In genomic region chr2:146038014-146038413, GRCh38 we compare ENCODE assay signal across 24 cellular contexts.
"Had no signal": no experiment of that assay in that cellular context is flagged by ENCODE, and none has a peak within 500 bp of the region (broad histone marks: within the 10 kb centered on the region; RNA-seq: fewer than 3 reads in every experiment).

No MANE protein-coding gene starts in this region.

- H3K9me3 ChIP-seq: colonic mucosa, esophagus muscularis mucosa, gastroesophageal sphincter, lower lobe of right lung, mucosa of descending colon had no signal

- ATAC-seq: effector memory CD8-positive, alpha-beta T cell; foreskin keratinocyte; gastroesophageal sphincter; heart left ventricle; left colon; left lobe of liver; left ventricle myocardium superior; lower lobe of right lung; mucosa of descending colon had no signal

- H3K36me3 ChIP-seq: colonic mucosa, esophagus muscularis mucosa, gastroesophageal sphincter, heart left ventricle, lower lobe of right lung had no signal

- H3K27ac ChIP-seq: colonic mucosa, esophagus muscularis mucosa, foreskin keratinocyte, gastroesophageal sphincter, heart left ventricle, hepatocyte, lower lobe of right lung had no signal

- H3K27me3 ChIP-seq: colonic mucosa, esophagus muscularis mucosa, foreskin keratinocyte, gastroesophageal sphincter, heart left ventricle, hepatocyte had no signal

- FAIRE-seq: endometrium, endothelial cell of umbilical vein, frontal cortex, kidney had no signal

- DNase-seq: colonic mucosa; cortex of kidney; effector CD8-positive, alpha-beta T cell; effector memory CD8-positive, alpha-beta T cell; endodermal cell; foreskin keratinocyte; heart left ventricle; hypothalamus; immature natural killer cell; islet precursor cell; kidney; kidney glomerular epithelial cell; left colon; left ventricle myocardium superior; lower lobe of right lung; mesenchymal stem cell; mucosa of descending colon had no signal

- H3K4me2 ChIP-seq: hepatocyte had no signal

- H2AFZ ChIP-seq: hepatocyte had no signal

- H3K4me3 ChIP-seq: colonic mucosa, esophagus muscularis mucosa, gastroesophageal sphincter, heart left ventricle, hepatocyte, lower lobe of right lung, mucosa of descending colon had no signal

- H3K4me1 ChIP-seq: colonic mucosa, esophagus muscularis mucosa, foreskin keratinocyte, gastroesophageal sphincter, heart left ventricle, lower lobe of right lung had no signal

- H3K79me2 ChIP-seq: hepatocyte had no signal
